ENCODE assay signal across 20 cellular contexts in genomic region chr15:98692213-98692612, GRCh38. TPM values are rescaled to one million over a fixed set of nuclear protein-coding genes. Genes with fewer than 3 reads are reported as not detected.
DNase-seq lines count a peak whose midpoint lies in the region; ATAC-seq, FAIRE-seq and TF ChIP-seq lines count a peak whose summit lies in the region.
"Had no signal": no experiment of that assay in that cellular context is flagged by ENCODE, and none has a peak within 500 bp of the region (broad histone marks: within the 10 kb centered on the region; RNA-seq: fewer than 3 reads in every experiment).

No MANE protein-coding gene starts in this region.

- H2AK5ac ChIP-seq in IMR-90 (ENCODE audit: low read depth, low read length) (no peak overlapping the region), trophoblast cell (ENCODE audit: low read length) (no peak overlapping the region)

- no peak overlapping the region for H3K23ac ChIP-seq in IMR-90 (ENCODE audit: low read depth, low read length)
- H3K23ac ChIP-seq in trophoblast cell (ENCODE audit: low read length): no peak overlapping the region

- no peak overlapping the region for H2BK120ac ChIP-seq in IMR-90 (ENCODE audit: low read depth, low read length)
- H2BK120ac ChIP-seq in trophoblast cell (ENCODE audit: insufficient read depth, low read length, poor library complexity): no peak overlapping the region

- no peaks in the 10 kb centered on the region for H3K27me3 ChIP-seq in HepG2 (ENCODE audit: control insufficient read depth in 1 of 2, insufficient read depth in 2 of 2, low read length in 2 of 2)
- no peaks in the 10 kb centered on the region for H3K27me3 ChIP-seq in right lobe of liver
- H3K27me3 ChIP-seq in IMR-90 (ENCODE audit: control insufficient read depth, insufficient read depth, low read length): no peaks in the 10 kb centered on the region
- no peaks in the 10 kb centered on the region for H3K27me3 ChIP-seq in trophoblast cell (ENCODE audit: insufficient read depth, low read length)
- H3K27me3 ChIP-seq in CD4-positive, alpha-beta memory T cell (ENCODE audit: insufficient read depth, low read length): no peaks in the 10 kb centered on the region

- no peak overlapping the region for H2BK20ac ChIP-seq in IMR-90 (ENCODE audit: low read depth, low read length)

- peaks cover 6% of the 10 kb centered on the region in 2 donors for H3K27me3 Mint-ChIP-seq in CD4-positive, alpha-beta memory T cell
- H3K27me3 Mint-ChIP-seq: CD4-positive, CD25-positive, alpha-beta regulatory T cell had no signal

- H3K4me2 ChIP-seq in HepG2 (ENCODE audit: low read depth, low read length) (peak overlapping the region; percentile 36), IMR-90 (ENCODE audit: low read depth, low read length) (no peak overlapping the region), trophoblast cell (ENCODE audit: low read length) (no peak overlapping the region)

- peak; percentile 78 for DNase-seq in HepG2 (ENCODE audit: low spot score)
- no peak for DNase-seq in right lobe of liver
- no peak for DNase-seq in IMR-90
- no peak for DNase-seq in trophoblast cell
- DNase-seq in DMS153 (lab: John Stamatoyannopoulos, UW): no peak
- no peak for DNase-seq in CD4-positive, alpha-beta memory T cell
- DNase-seq: 8988T; CD4-positive, CD25-positive, alpha-beta regulatory T cell; CD8-positive, alpha-beta memory T cell; DMS 273 treated with DMSO at 0.1 percent for 48 hours; DMS53; DMS79 treated with DMSO at 0.1 percent for 48 hours; GF-D8; H7 had no signal

- H3K14ac ChIP-seq in IMR-90 (replicated peaks; ENCODE audit: low read depth, low read length) (no peak overlapping the region), trophoblast cell (ENCODE audit: low read length) (no peak overlapping the region)

- H3K79me2 ChIP-seq in HepG2 (ENCODE audit: insufficient read depth, low read length) (peaks cover 96% of the 10 kb centered on the region), trophoblast cell (ENCODE audit: control insufficient read depth, insufficient read depth, low read length, poor library complexity) (peaks cover 35% of the 10 kb centered on the region)

- H4K8ac ChIP-seq in IMR-90 (ENCODE audit: low read depth in 2 of 2, low read length in 2 of 2) (no peak overlapping the region), trophoblast cell (ENCODE audit: low read depth, low read length) (no peak overlapping the region)

- no peak overlapping the region for H3K56ac ChIP-seq in IMR-90 (ENCODE audit: extremely low read depth, insufficient read depth, low read length)

- TF ChIP-seq RAD21 in HepG2 (CRISPR knock-in tag; IDR thresholded peaks at IDR 0.05): no peak
- TF ChIP-seq RAD21 in IMR-90 (IDR thresholded peaks at IDR 0.05; ENCODE audit: low read length): no peak

- H2AFZ ChIP-seq in HepG2 (ENCODE audit: low read length) (no peak overlapping the region), IMR-90 (replicated peaks; ENCODE audit: low read length, poor library complexity) (no peak overlapping the region), trophoblast cell (ENCODE audit: insufficient read depth, low read length, poor library complexity) (no peak overlapping the region)

- H3K9ac ChIP-seq in HepG2 (ENCODE audit: insufficient read depth, low read depth, low read length): no peak overlapping the region
- no peak overlapping the region for H3K9ac ChIP-seq in IMR-90 (ENCODE audit: low read depth, low read length)
- H3K9ac ChIP-seq in trophoblast cell (ENCODE audit: low read length): no peak overlapping the region

- H4K91ac ChIP-seq in IMR-90 (ENCODE audit: insufficient read depth, low read depth, low read length) (no peak overlapping the region), trophoblast cell (ENCODE audit: low read depth, low read length) (no peak overlapping the region)

- H3K79me1 ChIP-seq in IMR-90 (ENCODE audit: low read depth in 1 of 2, low read length in 2 of 2): peaks cover 44 to 98% of the 10 kb centered on the region in 2 experiments
- H3K79me1 ChIP-seq in trophoblast cell (ENCODE audit: low read length): peaks cover 2% of the 10 kb centered on the region

- in situ Hi-C loops in HepG2 (cut with HindIII; ENCODE audit: extremely low pct_ligation_motif_present, low pct_unique_long_range_greater_than_20kb) (no loop called here), IMR-90 (cut with MboI; ENCODE audit: low sequenced_read_pairs) (no loop called here)

- H3K4me1 Mint-ChIP-seq in CD4-positive, alpha-beta memory T cell: peaks cover 3 to 23% (median 18%) of the 10 kb centered on the region in 4 donors

- H3K4me3 ChIP-seq in HepG2 (replicated peaks in 1 of 3; ENCODE audit: insufficient read depth in 1 of 3, low read depth in 2 of 3, low read length in 3 of 3): no peak overlapping the region; a peak in 1 of 6 replicates
- no peak overlapping the region for H3K4me3 ChIP-seq in right lobe of liver
- H3K4me3 ChIP-seq in IMR-90 (ENCODE audit: insufficient read depth, low read depth, low read length): no peak overlapping the region
- no peak overlapping the region for H3K4me3 ChIP-seq in trophoblast cell (ENCODE audit: low read depth, low read length)
- no peak overlapping the region for H3K4me3 ChIP-seq in CD4-positive, alpha-beta memory T cell (ENCODE audit: low read length in 2 of 2)

- dilution Hi-C loops in IMR-90 (cut with HindIII; ENCODE audit: low sequenced_read_pairs, unreplicated experiment): no loop called here

- no peak overlapping the region for H4K5ac ChIP-seq in IMR-90 (ENCODE audit: low read depth, low read length)

- H2BK15ac ChIP-seq in IMR-90 (ENCODE audit: low read depth, low read length): no peak overlapping the region

- no peak overlapping the region for H2AK9ac ChIP-seq in IMR-90 (replicated peaks; ENCODE audit: low read depth, low read length, poor library complexity)

- no TSS peak for BruUV-seq in HepG2 (replicated peaks; lab: Mats Ljungman, UMichigan)
- BruUV-seq in IMR-90 (replicated peaks; lab: Mats Ljungman, UMichigan): no TSS peak

- FAIRE-seq in HepG2 (lab: Jason Lieb, UNC): peak; percentile 94
- FAIRE-seq: D721Med, GM12891, GM18507, H1 had no signal

- H4K20me1 ChIP-seq in HepG2 (ENCODE audit: insufficient read depth, low read length) (peaks cover 62% of the 10 kb centered on the region), IMR-90 (ENCODE audit: insufficient read depth, low read length) (peaks cover 100% of the 10 kb centered on the region)

- ATAC-seq in HepG2 (peak; percentile 83), right lobe of liver (no peak), IMR-90 (ENCODE audit: low read depth) (peak; percentile 34)
- ATAC-seq: HCT116 had no signal

- H3K18ac ChIP-seq in IMR-90 (ENCODE audit: low read depth, low read length) (no peak overlapping the region), trophoblast cell (ENCODE audit: low read length) (no peak overlapping the region)

- peak in 1 of 2 experiments; percentile 74; a peak in 2 of 4 replicates for TF ChIP-seq EP300 in HepG2 (IDR thresholded peaks at IDR 0.05; ENCODE audit: low read depth in 2 of 2, low read length in 2 of 2)
- TF ChIP-seq EP300 in HepG2 (CRISPR knock-in tag; IDR thresholded peaks at IDR 0.05; ENCODE audit: borderline replicate concordance): peak; percentile 46; the same call in 1 of the 2 replicates

- POLR2A ChIA-PET in HepG2 (lab: Yijun Ruan, JAX): interaction anchor here (1.1 to 2.2 kb wide), 2 partner anchors 10 to 21 kb away, joined by 3 to 10 read pairs; no protein-coding TSS in a partner anchor
- POLR2A ChIA-PET in IMR-90 (lab: Charles Lee; ENCODE audit: unreplicated experiment): no interaction called here
- POLR2A ChIA-PET in CD4-positive, alpha-beta memory T cell (lab: Charles Lee; ENCODE audit: partially characterized antibody): no interaction called here

- H3K36me3 ChIP-seq in HepG2 (replicated peaks in 1 of 2; ENCODE audit: control insufficient read depth in 1 of 2, insufficient read depth in 2 of 2, low read length in 2 of 2) (no peaks in the 10 kb centered on the region), right lobe of liver (no peaks in the 10 kb centered on the region), IMR-90 (ENCODE audit: control insufficient read depth, insufficient read depth, low read length) (no peaks in the 10 kb centered on the region), trophoblast cell (ENCODE audit: control insufficient read depth in 1 of 2, insufficient read depth in 2 of 2, low read length in 2 of 2) (no peaks in the 10 kb centered on the region)
- no peaks in the 10 kb centered on the region for H3K36me3 ChIP-seq in CD4-positive, alpha-beta memory T cell (ENCODE audit: insufficient read depth, low read length)

- TF ChIP-seq CTCF in HepG2 (CRISPR knock-in tag; IDR thresholded peaks at IDR 0.05) (no peak), right lobe of liver (IDR thresholded peaks at IDR 0.05) (no peak), IMR-90 (conservative IDR thresholded peaks at IDR 0.05; ENCODE audit: low read depth, low read length) (no peak)

- H3K4ac ChIP-seq in IMR-90 (ENCODE audit: low read depth, low read length) (no peak overlapping the region), trophoblast cell (ENCODE audit: low read depth, low read length) (peak overlapping the region; percentile 78)

- CTCF ChIA-PET in HepG2 (lab: Yijun Ruan, JAX; ENCODE audit: low intra/inter-chr PET ratio, low total read pairs) (no interaction called here), IMR-90 (lab: Yijun Ruan, JAX) (interaction anchor here (0.8 kb wide), 1 partner anchor 57 kb away, joined by 5 read pairs; no protein-coding TSS in a partner anchor)
- CTCF ChIA-PET in CD4-positive, alpha-beta memory T cell (lab: Charles Lee; ENCODE audit: partially characterized antibody): no interaction called here

- H4K12ac ChIP-seq in trophoblast cell (ENCODE audit: low read depth, low read length): no peak overlapping the region

- H2BK12ac ChIP-seq in trophoblast cell (ENCODE audit: low read length): no peak overlapping the region

- peak overlapping the region in 2 of 7 donors; percentile 1 to 9 for H3K27ac Mint-ChIP-seq in CD4-positive, alpha-beta memory T cell
- H3K27ac Mint-ChIP-seq: CD4-positive, CD25-positive, alpha-beta regulatory T cell; CD8-positive, alpha-beta memory T cell had no signal

- H3K27ac ChIP-seq in HepG2 (ENCODE audit: extremely low read length, insufficient read depth, low read length): peak overlapping the region; percentile 49
- no peak overlapping the region for H3K27ac ChIP-seq in right lobe of liver
- no peak overlapping the region for H3K27ac ChIP-seq in IMR-90 (ENCODE audit: insufficient read depth, low read length)
- H3K27ac ChIP-seq in trophoblast cell (ENCODE audit: low read depth, low read length): no peak overlapping the region
- no peak overlapping the region for H3K27ac ChIP-seq in CD4-positive, alpha-beta memory T cell (ENCODE audit: low read depth, low read length)
- H3K27ac ChIP-seq: C4-2B had no signal

- H3K4me1 ChIP-seq in HepG2 (ENCODE audit: insufficient read depth, low read length): peaks cover 77% of the 10 kb centered on the region
- H3K4me1 ChIP-seq in right lobe of liver: no peaks in the 10 kb centered on the region
- H3K4me1 ChIP-seq in IMR-90 (ENCODE audit: control insufficient read depth, insufficient read depth, low read length): peaks cover 26% of the 10 kb centered on the region
- peaks cover 12 to 27% of the 10 kb centered on the region in 2 experiments for H3K4me1 ChIP-seq in trophoblast cell (ENCODE audit: control insufficient read depth in 1 of 2, insufficient read depth in 2 of 2, low read length in 2 of 2)
- H3K4me1 ChIP-seq in CD4-positive, alpha-beta memory T cell (ENCODE audit: insufficient read depth, low read length): no peaks in the 10 kb centered on the region

- H3K9me3 ChIP-seq in HepG2 (ENCODE audit: low read length) (no peaks in the 10 kb centered on the region), right lobe of liver (no peaks in the 10 kb centered on the region), IMR-90 (ENCODE audit: control insufficient read depth, insufficient read depth, low read length) (no peaks in the 10 kb centered on the region), trophoblast cell (ENCODE audit: insufficient read depth, low read depth, low read length) (no peaks in the 10 kb centered on the region)
- H3K9me3 ChIP-seq in CD4-positive, alpha-beta memory T cell (ENCODE audit: control insufficient read depth in 1 of 2, low read length in 2 of 2): no peaks in the 10 kb centered on the region

- H3K9me3 Mint-ChIP-seq in CD4-positive, alpha-beta memory T cell: no peaks in the 10 kb centered on the region

- TF ChIP-seq POLR2A in HepG2 (IDR thresholded peaks at IDR 0.05; ENCODE audit: insufficient read depth in 1 of 2, low read depth in 2 of 2, low read length in 2 of 2) (no peak), right lobe of liver (IDR thresholded peaks at IDR 0.05) (no peak), IMR-90 (IDR thresholded peaks at IDR 0.05; ENCODE audit: low read depth, low read length) (no peak)

- no peak overlapping the region for H3K4me3 Mint-ChIP-seq in CD4-positive, alpha-beta memory T cell
- H3K4me3 Mint-ChIP-seq: CD4-positive, CD25-positive, alpha-beta regulatory T cell; CD8-positive, alpha-beta memory T cell had no signal

- WGBS in HepG2 (ENCODE audit: low lambda C conversion rate): 0% methylated on average over 2 of the region's 2 CpGs
- 38% methylated on average over 2 of the region's 2 CpGs for WGBS in right lobe of liver (ENCODE audit: insufficient coverage, low coverage, low lambda C conversion rate, missing lambda C conversion rate)
- no CpG with 5 or more reads among the region's 2 CpGs for WGBS in IMR-90 (ENCODE audit: extremely low coverage in 2 of 2, insufficient read length in 1 of 2), 2 experiments
- no CpG with 5 or more reads among the region's 2 CpGs for WGBS in trophoblast cell (ENCODE audit: extremely low coverage, insufficient coverage, insufficient read length)

- peaks cover 58% of the 10 kb centered on the region for H3K9me1 ChIP-seq in IMR-90 (ENCODE audit: insufficient read depth, low read length)

- H3K36me3 Mint-ChIP-seq in CD4-positive, alpha-beta memory T cell: no peaks in the 10 kb centered on the region
- H3K36me3 Mint-ChIP-seq: CD4-positive, CD25-positive, alpha-beta regulatory T cell; CD8-positive, alpha-beta memory T cell had no signal

- intact Hi-C loops in HepG2 (cut with micrococcal nuclease; ENCODE audit: unreplicated experiment): no loop called here
- intact Hi-C loops in right lobe of liver (cut with DNase I): no loop called here
- intact Hi-C loops in IMR-90 (cut with micrococcal nuclease): no loop called here
- intact Hi-C loops in CD4-positive, alpha-beta memory T cell (cut with micrococcal nuclease): no loop called here

- H2BK5ac ChIP-seq in IMR-90 (ENCODE audit: low read depth, low read length, poor library complexity, severe bottlenecking) (no peak overlapping the region), trophoblast cell (ENCODE audit: low read depth, low read length, poor library complexity) (no peak overlapping the region)

RNA-seq across cellular contexts. Expression of gene IGF1R, which starts 43.9 kb away (rescaled TPM):
- total RNA-seq in HepG2 (2016; rRNA removed; fragmentation: Illumina TruSeq; extraction: Trizol) (12.0 and 15.9 TPM in 2 replicates), right lobe of liver (1 to 10 TPM; 2.5 to 5.3 (median 3.8) TPM), IMR-90 (2012; rRNA removed) (24.9 and 26.7 TPM in 2 replicates)
- total RNA-seq in HepG2 (2016; cell fraction: cytosol; rRNA removed; fragmentation: Illumina TruSeq; extraction: Trizol; ENCODE audit: low read depth): 22.3 and 26.4 TPM in 2 replicates
- total RNA-seq in HepG2 (2016; cell fraction: insoluble cytoplasmic fraction; rRNA removed; fragmentation: Illumina TruSeq; extraction: Trizol): 12.4 and 15.9 TPM in 2 replicates
- total RNA-seq in HepG2 (2016; cell fraction: membrane; rRNA removed; fragmentation: Illumina TruSeq; extraction: Trizol): 9.1 and 9.4 TPM in 2 replicates
- total RNA-seq in HepG2 (2016; cell fraction: nucleus; rRNA removed; fragmentation: Illumina TruSeq; extraction: Trizol): 30.4 and 44.0 TPM in 2 replicates
- polyA plus RNA-seq in HepG2 (2011; rRNA removed) (18.4 and 22.8 TPM in 2 replicates), IMR-90 (2012; rRNA removed) (24.0 and 27.1 TPM in 2 replicates)
- 18.9 and 21.0 TPM in 2 replicates for polyA plus RNA-seq in HepG2 (2011; cell fraction: cytosol; rRNA removed)
- polyA plus RNA-seq in HepG2 (2011; cell fraction: nucleus; rRNA removed): 132 and 162 TPM in 2 replicates
- 24.6 and 26.4 TPM in 2 replicates for polyA plus RNA-seq in HepG2 (2012)
- 0.51 and 0.54 TPM in 2 replicates for polyA plus RNA-seq in HepG2 (2016; cell fraction: cytosol; fragmentation: Illumina TruSeq; extraction: Trizol; ENCODE audit: low read depth)
- polyA plus RNA-seq in HepG2 (2016; cell fraction: insoluble cytoplasmic fraction; fragmentation: Illumina TruSeq; extraction: Trizol; ENCODE audit: low read depth): 5.1 and 6.9 TPM in 2 replicates
- 1.3 and 1.5 TPM in 2 replicates for polyA plus RNA-seq in HepG2 (2016; cell fraction: membrane; fragmentation: Illumina TruSeq; extraction: Trizol; ENCODE audit: low read depth)
- 18.9 and 21.8 TPM in 2 replicates for polyA plus RNA-seq in HepG2 (2016; cell fraction: nucleus; fragmentation: Illumina TruSeq; extraction: Trizol; ENCODE audit: insufficient read depth, low read depth)
- 153 and 191 TPM in 2 replicates for polyA minus RNA-seq in HepG2 (2011; rRNA and poly(A)+ RNA removed; ENCODE audit: low replicate concordance)
- 117 and 121 TPM in 2 replicates for polyA minus RNA-seq in HepG2 (2011; cell fraction: cytosol; rRNA and poly(A)+ RNA removed)
- polyA minus RNA-seq in HepG2 (2011; cell fraction: nucleus; rRNA and poly(A)+ RNA removed): 127 TPM in 2 replicates
- polyA plus RNA-seq in IMR-90 (2012; cell fraction: cytosol; rRNA removed): 27.6 and 28.1 TPM in 2 replicates
- 41.3 and 50.6 TPM in 2 replicates for polyA plus RNA-seq in IMR-90 (2012; cell fraction: nucleus; rRNA removed; ENCODE audit: low replicate concordance)
- polyA plus RNA-seq in trophoblast cell (2013): 121 and 126 TPM in 2 replicates
- total RNA-seq in CD4-positive, alpha-beta memory T cell: 10 to 100 TPM; 47.2 to 49.2 TPM
- polyA plus RNA-seq in CD4-positive, alpha-beta memory T cell: 1 to 10 TPM in 1 of 2 donors, under 1 TPM in 1; 0.45 to 3.0 TPM

Comparison
In these comparisons a context has a peak if more than half of its experiments do, and no peak if none do; other contexts are left out.
1. ATAC-seq: peak in HepG2 (single experiment) and IMR-90 (single experiment); none in right lobe of liver (0 of 4).